In the genomic region with DNA sequence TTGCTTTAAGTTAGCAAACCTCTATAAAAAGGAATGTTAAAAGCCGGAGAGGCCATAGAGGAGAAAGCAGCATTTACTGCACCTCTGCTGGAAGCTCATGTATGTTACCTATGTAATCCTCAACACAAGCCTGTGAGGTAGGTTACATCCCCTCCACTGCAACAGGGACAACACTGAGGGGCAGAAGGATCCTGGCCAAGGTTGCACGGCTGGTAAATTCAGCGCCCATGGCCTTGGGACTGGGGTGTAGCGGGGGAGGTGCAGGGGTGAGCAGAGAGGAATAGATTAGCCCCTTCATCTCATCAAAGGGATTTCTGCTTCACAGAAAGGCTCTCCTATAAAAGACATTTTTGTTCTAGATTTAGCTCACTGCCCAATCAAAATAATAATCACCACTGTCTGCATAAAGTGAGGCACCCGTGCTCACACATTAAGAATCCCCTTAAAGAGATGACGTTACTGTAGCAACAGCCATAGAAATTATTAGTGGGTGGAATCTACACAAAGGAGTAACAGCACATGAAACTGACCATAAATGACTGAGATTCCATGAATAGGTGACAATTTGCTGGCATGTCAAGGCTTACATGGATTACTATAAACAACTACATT, we compare ENCODE assay signal across 8 cellular contexts. TPM values are rescaled to one million over a fixed set of nuclear protein-coding genes. Genes with fewer than 3 reads are reported as not detected.
DNase-seq lines count a peak whose midpoint lies in the region; ATAC-seq and TF ChIP-seq lines count a peak whose summit lies in the region.

No MANE protein-coding gene starts in this region.

- no peak overlapping the region for H2AK5ac ChIP-seq in mesenchymal stem cell (ENCODE audit: low read length, severe bottlenecking)

- H3K36me3 ChIP-seq in heart left ventricle = no peaks in the 10 kb centered on the region
- H3K36me3 ChIP-seq in brain microvascular endothelial cell (replicated peaks) = no peaks in the 10 kb centered on the region
- H3K36me3 ChIP-seq in mesenchymal stem cell (ENCODE audit: control insufficient read depth in 1 of 2, insufficient read depth in 2 of 2, low read depth in 1 of 2, low read length in 2 of 2) = peaks cover 12 to 18% of the 10 kb centered on the region in 2 experiments
- no peaks in the 10 kb centered on the region for H3K36me3 ChIP-seq in upper lobe of right lung

- H3K14ac ChIP-seq in mesenchymal stem cell (ENCODE audit: low read length in 2 of 2) = peak overlapping the region in 1 of 2 experiments; percentile 90

- H3K4me1 ChIP-seq in heart left ventricle (peaks cover 7 to 80% (median 68%) of the 10 kb centered on the region in 12 donors), mesenchymal stem cell (ENCODE audit: control insufficient read depth, insufficient read depth, low read depth, low read length) (peaks cover 35% of the 10 kb centered on the region), upper lobe of right lung (peaks cover 55% of the 10 kb centered on the region)

- H3K27me3 ChIP-seq in heart left ventricle (no peaks in the 10 kb centered on the region), brain microvascular endothelial cell (replicated peaks) (no peaks in the 10 kb centered on the region), mesenchymal stem cell (ENCODE audit: control insufficient read depth in 1 of 2, insufficient read depth in 1 of 2, low read length in 2 of 2) (no peaks in the 10 kb centered on the region), upper lobe of right lung (no peaks in the 10 kb centered on the region)

- H2BK5ac ChIP-seq in mesenchymal stem cell (ENCODE audit: low read depth, low read length, poor library complexity, severe bottlenecking) = no peak overlapping the region

- H3K9ac ChIP-seq in mesenchymal stem cell (ENCODE audit: low read length) = peak overlapping the region; percentile 89

- no peaks in the 10 kb centered on the region for H3K9me3 ChIP-seq in heart left ventricle
- no peaks in the 10 kb centered on the region for H3K9me3 ChIP-seq in mesenchymal stem cell (ENCODE audit: control insufficient read depth, low read length)
- H3K9me3 ChIP-seq in upper lobe of right lung = no peaks in the 10 kb centered on the region

- no peak overlapping the region for H4K91ac ChIP-seq in mesenchymal stem cell (ENCODE audit: low read length)

- H3K79me1 ChIP-seq in mesenchymal stem cell (replicated peaks; ENCODE audit: low read length, poor library complexity, severe bottlenecking) = peaks cover 2% of the 10 kb centered on the region

- H2AFZ ChIP-seq in mesenchymal stem cell (ENCODE audit: low read depth, low read length) = no peak overlapping the region

- peak overlapping the region in 7 of 12 donors; percentile 0 to 69 (median 22) for H3K27ac ChIP-seq in heart left ventricle
- no peak overlapping the region for H3K27ac ChIP-seq in brain microvascular endothelial cell
- no peak overlapping the region for H3K27ac ChIP-seq in mesenchymal stem cell (ENCODE audit: low read length, poor library complexity, severe bottlenecking)
- no peak overlapping the region for H3K27ac ChIP-seq in upper lobe of right lung

- TF ChIP-seq CTCF in heart left ventricle (IDR thresholded peaks at IDR 0.05) (no peak), brain microvascular endothelial cell (IDR thresholded peaks at IDR 0.05; ENCODE audit: low read depth, low read length, missing control alignments) (no peak), upper lobe of right lung (IDR thresholded peaks at IDR 0.05) (no peak), omental fat pad (IDR thresholded peaks at IDR 0.05) (no peak)

- no peak for ATAC-seq in heart left ventricle
- ATAC-seq in left ventricle myocardium superior = no peak
- no peak for ATAC-seq in upper lobe of right lung
- no peak for ATAC-seq in omental fat pad (ENCODE audit: low FRiP score)

- TF ChIP-seq POLR2A in heart left ventricle (IDR thresholded peaks at IDR 0.05) = no peak

- no peak overlapping the region for H2BK15ac ChIP-seq in mesenchymal stem cell (ENCODE audit: low read depth, poor library complexity, severe bottlenecking)

- peak overlapping the region in 1 of 2 experiments; percentile 42 for H2BK12ac ChIP-seq in mesenchymal stem cell (ENCODE audit: low read length in 2 of 2)

- no peak overlapping the region for H4K8ac ChIP-seq in mesenchymal stem cell (ENCODE audit: low read length)

- intact Hi-C loops in heart left ventricle (cut with DNase I) (loop anchor here in 5 of 10 donors (2.0 to 10.0 kb wide), 8 partner anchors 25 to 97 kb away; partner anchors contain the start of gene MAP1LC3B (in 1 of the 5)), left ventricle myocardium superior (cut with micrococcal nuclease) (no loop called here), upper lobe of right lung (cut with DNase I) (no loop called here)

- in situ Hi-C loops in brain microvascular endothelial cell (cut with HindIII; ENCODE audit: low pct_ligation_motif_present, low sequenced_read_pairs) = no loop called here

- H2BK120ac ChIP-seq in mesenchymal stem cell (ENCODE audit: low read depth, low read length) = no peak overlapping the region

- WGBS in heart left ventricle, 4 donors = 33 to 56% (median 45%) methylated on average over 6 of the region's 6 CpGs
- 96% methylated on average over 2 of the region's 6 CpGs for WGBS in mesenchymal stem cell

- DNase-seq in heart left ventricle (no peak), left ventricle myocardium superior (no peak), brain microvascular endothelial cell (no peak), mesenchymal stem cell (no peak), upper lobe of right lung (peak; percentile 26), NCI-H1930 (lab: John Stamatoyannopoulos, UW) (no peak), NCI-H345 (lab: John Stamatoyannopoulos, UW) (no peak), omental fat pad (ENCODE audit: low spot score) (no peak)

- H3K4me3 ChIP-seq in heart left ventricle = peak overlapping the region in 9 of 12 donors; percentile 51 to 77 (median 58)
- peak overlapping the region; percentile 57 for H3K4me3 ChIP-seq in brain microvascular endothelial cell (ENCODE audit: low read depth, low read length)
- peak overlapping the region in 1 of 2 experiments; percentile 90 for H3K4me3 ChIP-seq in mesenchymal stem cell (ENCODE audit: insufficient read depth in 1 of 2, low read depth in 1 of 2, low read length in 2 of 2)
- peak overlapping the region; percentile 52 for H3K4me3 ChIP-seq in upper lobe of right lung

- no peak overlapping the region for H3K18ac ChIP-seq in mesenchymal stem cell (ENCODE audit: low read depth in 1 of 2, low read length in 2 of 2)

- H3K4ac ChIP-seq in mesenchymal stem cell (ENCODE audit: low read depth in 1 of 2, low read length in 2 of 2) = no peak overlapping the region

- peak overlapping the region in 1 of 2 experiments; percentile 83 for H3K23ac ChIP-seq in mesenchymal stem cell (ENCODE audit: low read length in 2 of 2)

- H3K4me2 ChIP-seq in mesenchymal stem cell (ENCODE audit: low read length, poor library complexity, severe bottlenecking) = peak overlapping the region; percentile 31

RNA-seq across cellular contexts. Expression of gene ZCCHC14, which starts 3.3 kb away (rescaled TPM):
- 10 to 100 TPM in 6 of 9 donors, 1 to 10 TPM in 3; 9.2 to 18.4 (median 16.4) TPM for total RNA-seq in heart left ventricle
- 10 to 100 TPM in 1 of 2 donors, 1 to 10 TPM in 1; 6.4 to 10.5 TPM for polyA plus RNA-seq in heart left ventricle
- total RNA-seq in left ventricle myocardium superior = 16.7 TPM
- polyA plus RNA-seq in mesenchymal stem cell (2013, experiment 1 of 2) = 24.1 TPM
- polyA plus RNA-seq in mesenchymal stem cell (2013, experiment 2 of 2) = 23.5 TPM
- 27.2 TPM for total RNA-seq in upper lobe of right lung
- 10 to 100 TPM in 3 of 4 donors, 1 to 10 TPM in 1; 8.9 to 20.5 (median 10.8) TPM for total RNA-seq in omental fat pad

Comparison
In these comparisons a context has a peak if more than half of its experiments do, and no peak if none do; other contexts are left out.
1. H3K27ac ChIP-seq: peak in heart left ventricle (7 of 12); none in brain microvascular endothelial cell (single experiment), mesenchymal stem cell (single experiment) and upper lobe of right lung (single experiment).